In the genomic region with DNA sequence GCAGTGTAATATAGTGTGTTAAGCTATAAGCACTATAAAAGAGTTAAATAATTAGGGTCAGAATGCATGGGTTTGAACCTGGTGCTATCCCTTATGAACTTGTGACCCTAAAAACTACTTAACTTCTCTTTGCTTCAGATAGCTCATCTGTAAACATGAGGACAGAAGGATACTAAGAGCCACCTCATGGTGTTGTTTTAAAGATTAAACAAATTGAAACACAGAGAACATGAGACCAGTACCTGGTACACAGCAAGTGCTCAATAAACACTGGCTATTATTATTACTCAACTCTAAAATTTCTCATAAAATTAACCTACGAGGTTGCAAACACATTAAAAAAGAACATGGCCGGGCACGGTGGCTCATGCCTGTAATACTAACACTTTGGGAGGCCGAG, we compare ENCODE assay signal across 23 cellular contexts.
"Had no signal": no experiment of that assay in that cellular context is flagged by ENCODE, and none has a peak within 500 bp of the region (broad histone marks: within the 10 kb centered on the region; RNA-seq: fewer than 3 reads in every experiment).

No MANE protein-coding gene starts in this region.

- DNase-seq: islet precursor cell; left ventricle myocardium inferior; mesendoderm; naive B cell; ovary; retina; right cardiac atrium; sigmoid colon; small intestine; spleen; stimulated activated CD4-positive, alpha-beta T cell treated with anti-CD3 and anti-CD28 coated beads, Interleukin-4, amount 100 ng/mL, for 24 hours; stimulated activated naive CD8-positive, alpha-beta T cell treated with anti-CD3 and anti-CD28 coated beads, Interleukin-15, Interleukin-2, amounts not matched to agents 100 U/mL and 50 U/mL, for 24 hours; stomach; testis; thyroid gland; transverse colon; upper lobe of left lung had no signal

- H3K27me3 ChIP-seq: hepatocyte, ovary, sigmoid colon, spleen, stomach, testis, thyroid gland, transverse colon, upper lobe of left lung had no signal

- H3K27ac ChIP-seq: left ventricle myocardium inferior, ovary, sigmoid colon, spleen, stomach, testis, thyroid gland, transverse colon, upper lobe of left lung had no signal

- H3K4me3 Mint-ChIP-seq: mesothelial cell of epicardium; naive B cell; natural killer cell treated with Interleukin-12 subunit alpha and Interleukin-12 subunit beta and Interleukin-15 and Interleukin-18, amount 100 ng/mL, for 72 hours; stimulated activated memory B cell treated with anti-CD40 and anti-IgM and Interleukin-4, amounts not matched to agents 10 μg/mL and 1 μg/mL and 100 μg/mL, for 72 hours had no signal

- H3K9me3 ChIP-seq: left ventricle myocardium inferior, ovary, sigmoid colon, spleen, stomach, testis, thyroid gland, transverse colon, upper lobe of left lung had no signal

- H3K27ac Mint-ChIP-seq: mesothelial cell of epicardium; natural killer cell treated with Interleukin-12 subunit alpha and Interleukin-12 subunit beta and Interleukin-15 and Interleukin-18, amount 100 ng/mL, for 72 hours; progenitor cell of endocrine pancreas; stimulated activated memory B cell treated with anti-CD40 and anti-IgM and Interleukin-4, amounts not matched to agents 10 μg/mL and 1 μg/mL and 100 μg/mL, for 72 hours had no signal

- H3K36me3 Mint-ChIP-seq: mesothelial cell of epicardium; naive B cell; natural killer cell treated with Interleukin-12 subunit alpha and Interleukin-12 subunit beta and Interleukin-15 and Interleukin-18, amount 100 ng/mL, for 72 hours; stimulated activated memory B cell treated with anti-CD40 and anti-IgM and Interleukin-4, amounts not matched to agents 10 μg/mL and 1 μg/mL and 100 μg/mL, for 72 hours had no signal

- H2AFZ ChIP-seq: hepatocyte had no signal

- ATAC-seq: natural killer cell treated with Interleukin-12 subunit alpha and Interleukin-12 subunit beta and Interleukin-15 and Interleukin-18, amount 100 ng/mL, for 72 hours; right cardiac atrium; stimulated activated memory B cell treated with anti-CD40 and anti-IgM and Interleukin-4, amounts not matched to agents 10 μg/mL and 1 μg/mL and 100 μg/mL, for 72 hours; stimulated activated naive CD8-positive, alpha-beta T cell treated with anti-CD3 and anti-CD28 coated beads, Interleukin-15, Interleukin-2, amounts not matched to agents 100 U/mL and 50 U/mL, for 24 hours had no signal

- H3K9me3 Mint-ChIP-seq: mesothelial cell of epicardium; naive B cell; natural killer cell treated with Interleukin-12 subunit alpha and Interleukin-12 subunit beta and Interleukin-15 and Interleukin-18, amount 100 ng/mL, for 72 hours; stimulated activated memory B cell treated with anti-CD40 and anti-IgM and Interleukin-4, amounts not matched to agents 10 μg/mL and 1 μg/mL and 100 μg/mL, for 72 hours had no signal

- FAIRE-seq: small intestine had no signal

- H3K4me3 ChIP-seq: hepatocyte, left ventricle myocardium inferior, lung, ovary, sigmoid colon, spleen, stomach, testis, thyroid gland, transverse colon, upper lobe of left lung had no signal

- H3K4me2 ChIP-seq: hepatocyte had no signal

- H3K36me3 ChIP-seq: left ventricle myocardium inferior, ovary, sigmoid colon, spleen, thyroid gland, transverse colon, upper lobe of left lung had no signal

- H3K27me3 Mint-ChIP-seq: naive B cell; natural killer cell treated with Interleukin-12 subunit alpha and Interleukin-12 subunit beta and Interleukin-15 and Interleukin-18, amount 100 ng/mL, for 72 hours; progenitor cell of endocrine pancreas; stimulated activated memory B cell treated with anti-CD40 and anti-IgM and Interleukin-4, amounts not matched to agents 10 μg/mL and 1 μg/mL and 100 μg/mL, for 72 hours had no signal
